ENCODE assay signal across 27 cellular contexts in genomic region chr7:91567111-91568012, GRCh38.
DNase-seq lines count a peak whose midpoint lies in the region; ATAC-seq and TF ChIP-seq lines count a peak whose summit lies in the region.
"Had no signal": no experiment of that assay in that cellular context is flagged by ENCODE, and none has a peak within 500 bp of the region (broad histone marks: within the 10 kb centered on the region; RNA-seq: fewer than 3 reads in every experiment).

No MANE protein-coding gene starts in this region.

- H3K27ac ChIP-seq in angular gyrus (ENCODE audit: low read depth, low read length) (peak overlapping the region; percentile 22), hepatocyte (peak overlapping the region; percentile 72)
- H3K27ac ChIP-seq: foreskin keratinocyte, lower lobe of right lung, ovary, vagina had no signal

- H3K36me3 Mint-ChIP-seq in activated T-cell treated with anti-CD3 and anti-CD28 coated beads, Interleukin-2, amount 50 U/mL, for 72 hours (ENCODE audit: insufficient read depth in 2 of 2) = no peaks in the 10 kb centered on the region
- H3K36me3 Mint-ChIP-seq: activated naive CD8-positive, alpha-beta T cell treated with anti-CD3 and anti-CD28 coated beads for 36 hours; natural killer cell; T-cell had no signal

- H3K9me3 ChIP-seq in hepatocyte (ENCODE audit: low read depth) = no peaks in the 10 kb centered on the region
- H3K9me3 ChIP-seq: esophagus muscularis mucosa, lower lobe of right lung, ovary, vagina had no signal

- H2AFZ ChIP-seq in hepatocyte = no peak overlapping the region

- H3K79me2 ChIP-seq in hepatocyte = no peaks in the 10 kb centered on the region

- peak; percentile 37 for DNase-seq in NCI-H1694 treated with DMSO at 0.1 percent for 48 hours (lab: John Stamatoyannopoulos, UW)
- no peak for DNase-seq in NCI-H1694 (lab: John Stamatoyannopoulos, UW)
- DNase-seq in hepatocyte (ENCODE audit: low spot score) = no peak
- peak; percentile 32 for DNase-seq in superior temporal gyrus (ENCODE audit: extremely low spot score)
- DNase-seq in activated T-cell treated with anti-CD3 and anti-CD28 coated beads, Interleukin-2, amount 50 U/mL, for 72 hours = no peak
- no peak for DNase-seq in DMS79 (lab: John Stamatoyannopoulos, UW)
- DNase-seq: activated CD4-positive, alpha-beta T cell treated with anti-CD3 and anti-CD28 coated beads for 48 hours; activated CD8-positive, alpha-beta memory T cell treated with anti-CD3 and anti-CD28 coated beads for 24 hours; activated effector memory CD4-positive, alpha-beta T cell treated with anti-CD3 and anti-CD28 coated beads, Interleukin-2, amount 50 U/mL, for 16 hours; activated naive CD8-positive, alpha-beta T cell treated with anti-CD3 and anti-CD28 coated beads for 36 hours; activated T-cell treated with anti-CD3 and anti-CD28 coated beads for 4 hours; CD4-positive, alpha-beta T cell; foreskin keratinocyte; kidney glomerular epithelial cell; lower lobe of right lung; natural killer cell; NCI-H1417 treated with DMSO at 0.1 percent for 48 hours; NCI-H446 treated with DMSO at 0.1 percent for 48 hours; ovary; retina; stimulated activated naive CD4-positive, alpha-beta T cell; T-cell had no signal

- peak overlapping the region; percentile 19 for H3K4me2 ChIP-seq in hepatocyte
- H3K4me2 ChIP-seq: smooth muscle cell had no signal

- H3K9me2 ChIP-seq in hepatocyte (replicated peaks; ENCODE audit: insufficient read depth) = no peaks in the 10 kb centered on the region

- H3K4me3 ChIP-seq in hepatocyte = no peak overlapping the region
- H3K4me3 ChIP-seq: lower lobe of right lung, ovary, smooth muscle cell, vagina had no signal

- no peaks in the 10 kb centered on the region for H3K36me3 ChIP-seq in hepatocyte (replicated peaks; ENCODE audit: insufficient read depth, low read depth)
- H3K36me3 ChIP-seq: esophagus muscularis mucosa, lower lobe of right lung, ovary, vagina had no signal

- 66% methylated on average over 6 of the region's 6 CpGs for WGBS in hepatocyte (ENCODE audit: low lambda C conversion rate, missing lambda C conversion rate)

- no peak overlapping the region for H3K4me3 Mint-ChIP-seq in activated T-cell treated with anti-CD3 and anti-CD28 coated beads, Interleukin-2, amount 50 U/mL, for 72 hours
- H3K4me3 Mint-ChIP-seq: activated naive CD8-positive, alpha-beta T cell treated with anti-CD3 and anti-CD28 coated beads for 36 hours; CD4-positive, alpha-beta T cell; natural killer cell; T-cell had no signal

- no peak for ATAC-seq in HG03135 (IDR thresholded peaks at IDR 0.05; ENCODE audit: unreplicated experiment)
- ATAC-seq in activated T-cell treated with anti-CD3 and anti-CD28 coated beads, Interleukin-2, amount 50 U/mL, for 72 hours (replicated peaks in 1 of 2) = no peak
- ATAC-seq: foreskin keratinocyte, lower lobe of right lung, natural killer cell, T-cell had no signal

- H3K27me3 ChIP-seq in hepatocyte = no peaks in the 10 kb centered on the region
- H3K27me3 ChIP-seq: esophagus muscularis mucosa, foreskin keratinocyte, ovary, vagina had no signal

- peaks cover 5% of the 10 kb centered on the region for H3K4me1 ChIP-seq in hepatocyte (ENCODE audit: insufficient read depth)
- H3K4me1 ChIP-seq: foreskin keratinocyte, lower lobe of right lung had no signal

- H3K9me3 Mint-ChIP-seq in activated T-cell treated with anti-CD3 and anti-CD28 coated beads, Interleukin-2, amount 50 U/mL, for 72 hours = peaks cover 0 to 8% of the 10 kb centered on the region in 2 donors

- no peak for TF ChIP-seq CTCF in hepatocyte (IDR thresholded peaks at IDR 0.05; ENCODE audit: poor library complexity)

- H3K4me1 Mint-ChIP-seq in activated T-cell treated with anti-CD3 and anti-CD28 coated beads, Interleukin-2, amount 50 U/mL, for 72 hours (ENCODE audit: low read depth) = no peaks in the 10 kb centered on the region
- H3K4me1 Mint-ChIP-seq: activated naive CD8-positive, alpha-beta T cell treated with anti-CD3 and anti-CD28 coated beads for 36 hours; natural killer cell; T-cell had no signal

- no peaks in the 10 kb centered on the region for H4K20me1 ChIP-seq in hepatocyte (ENCODE audit: insufficient read depth, poor library complexity, severe bottlenecking)

- no peaks in the 10 kb centered on the region for H3K27me3 Mint-ChIP-seq in activated T-cell treated with anti-CD3 and anti-CD28 coated beads, Interleukin-2, amount 50 U/mL, for 72 hours (ENCODE audit: low read depth)
- H3K27me3 Mint-ChIP-seq: CD4-positive, alpha-beta T cell; T-cell had no signal

- no peak overlapping the region for H3K27ac Mint-ChIP-seq in activated T-cell treated with anti-CD3 and anti-CD28 coated beads, Interleukin-2, amount 50 U/mL, for 72 hours
- H3K27ac Mint-ChIP-seq: activated naive CD8-positive, alpha-beta T cell treated with anti-CD3 and anti-CD28 coated beads for 36 hours; CD4-positive, alpha-beta T cell; natural killer cell; T-cell had no signal

Comparison
In these comparisons a context has a peak if more than half of its experiments do, and no peak if none do; other contexts are left out.
1. DNase-seq: peak in NCI-H1694 treated with DMSO at 0.1 percent for 48 hours (single experiment) and superior temporal gyrus (single experiment); none in NCI-H1694 (single experiment), hepatocyte (single experiment), activated T-cell treated with anti-CD3 and anti-CD28 coated beads, Interleukin-2, amount 50 U/mL, for 72 hours (0 of 2) and DMS79 (single experiment).